22 cellular contexts compared by ENCODE assay signal in the genomic region with DNA sequence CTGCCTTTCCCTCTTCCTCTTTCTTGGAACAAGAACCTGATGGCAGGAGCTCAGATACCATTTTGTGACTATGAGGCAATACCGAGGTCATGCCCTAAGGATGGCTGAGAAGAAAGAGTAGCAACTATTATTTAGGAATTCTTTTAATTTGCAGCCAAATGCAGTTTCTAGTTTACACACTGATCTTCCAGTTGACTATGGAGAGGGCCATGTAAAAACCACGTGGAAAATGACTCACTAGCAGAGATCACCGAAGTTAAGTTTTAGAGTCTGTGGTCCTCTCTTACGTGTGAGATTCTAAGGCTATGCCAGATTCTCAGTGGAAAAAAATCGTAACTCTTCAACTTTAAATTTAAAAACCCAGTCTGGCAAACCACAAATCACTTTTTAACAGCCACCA. TPM values are rescaled to one million over a fixed set of nuclear protein-coding genes. Genes with fewer than 3 reads are reported as not detected.
DNase-seq lines count a peak whose midpoint lies in the region; ATAC-seq, FAIRE-seq and TF ChIP-seq lines count a peak whose summit lies in the region.
"Had no signal": no experiment of that assay in that cellular context is flagged by ENCODE, and none has a peak within 500 bp of the region (broad histone marks: within the 10 kb centered on the region; RNA-seq: fewer than 3 reads in every experiment).

No MANE protein-coding gene starts in this region.

- H3K27ac ChIP-seq in GM23248, result no peak overlapping the region
- peak overlapping the region; percentile 6 for H3K27ac ChIP-seq in mammary epithelial cell (ENCODE audit: insufficient read depth, low read depth, low read length)
- no peak overlapping the region for H3K27ac ChIP-seq in osteoblast (ENCODE audit: low read depth, low read length)
- no peak overlapping the region for H3K27ac ChIP-seq in CD8-positive, alpha-beta T cell (ENCODE audit: low read depth, low read length)

- H3F3A ChIP-seq in GM23248 (ENCODE audit: insufficient read depth), result peaks cover 6% of the 10 kb centered on the region; the same call in 1 of the 2 replicates

- H3K4me1 ChIP-seq in GM23248 (ENCODE audit: insufficient read depth) (peaks cover 6% of the 10 kb centered on the region; the same call in 1 of the 2 replicates), mammary epithelial cell (ENCODE audit: insufficient read depth, low read length) (peaks cover 44% of the 10 kb centered on the region), osteoblast (ENCODE audit: insufficient read depth, low read length) (no peaks in the 10 kb centered on the region)
- H3K4me1 ChIP-seq in CD8-positive, alpha-beta T cell (ENCODE audit: insufficient read depth, low read length), result no peaks in the 10 kb centered on the region

- H3K4me3 Mint-ChIP-seq in CD8-positive, alpha-beta T cell, result no peak overlapping the region
- H3K4me3 Mint-ChIP-seq: GM23338 had no signal

- H4K20me1 ChIP-seq in GM23248 (ENCODE audit: insufficient read depth) (no peaks in the 10 kb centered on the region), mammary epithelial cell (ENCODE audit: insufficient read depth, low read length) (peaks cover 2% of the 10 kb centered on the region), osteoblast (ENCODE audit: insufficient read depth, low read length) (no peaks in the 10 kb centered on the region)

- H3K9me3 ChIP-seq in GM23248 (ENCODE audit: low read depth), result no peaks in the 10 kb centered on the region
- no peaks in the 10 kb centered on the region for H3K9me3 ChIP-seq in mammary epithelial cell (replicated peaks; ENCODE audit: insufficient read depth, low read length)
- no peaks in the 10 kb centered on the region for H3K9me3 ChIP-seq in osteoblast (ENCODE audit: low read depth, low read length)
- H3K9me3 ChIP-seq in CD8-positive, alpha-beta T cell (ENCODE audit: low read length), result no peaks in the 10 kb centered on the region
- H3K9me3 ChIP-seq: SK-N-SH had no signal

- H3K79me2 ChIP-seq in GM23248 (ENCODE audit: insufficient read depth), result peaks cover 97% of the 10 kb centered on the region
- H3K79me2 ChIP-seq in mammary epithelial cell (ENCODE audit: insufficient read depth, low read length), result peaks cover 99% of the 10 kb centered on the region
- H3K79me2 ChIP-seq in osteoblast (ENCODE audit: insufficient read depth, low read length), result peaks cover 72% of the 10 kb centered on the region

- no peaks in the 10 kb centered on the region for H3K36me3 ChIP-seq in GM23248 (ENCODE audit: low read depth)
- peaks cover 9% of the 10 kb centered on the region for H3K36me3 ChIP-seq in mammary epithelial cell (ENCODE audit: insufficient read depth, low read length)
- no peaks in the 10 kb centered on the region for H3K36me3 ChIP-seq in osteoblast (ENCODE audit: insufficient read depth, low read length)
- H3K36me3 ChIP-seq in CD8-positive, alpha-beta T cell (ENCODE audit: insufficient read depth, low read length), result no peaks in the 10 kb centered on the region

- H3K4me1 Mint-ChIP-seq in CD8-positive, alpha-beta T cell (ENCODE audit: low read depth), result no peaks in the 10 kb centered on the region
- H3K4me1 Mint-ChIP-seq: GM23338 had no signal

- dilution Hi-C loops in mammary epithelial cell (cut with HindIII; ENCODE audit: low sequenced_read_pairs), result no loop called here

- TF ChIP-seq CTCF in mammary epithelial cell (conservative IDR thresholded peaks at IDR 0.05 in 1 of 2, IDR thresholded peaks at IDR 0.05 in 1 of 2; ENCODE audit: extremely low read depth in 1 of 2, insufficient read depth in 1 of 2, low read depth in 1 of 2, low read length in 2 of 2) (no peak), osteoblast (IDR thresholded peaks at IDR 0.05; ENCODE audit: extremely low read depth, low read depth, low read length) (no peak)
- no peak for TF ChIP-seq CTCF in CD8-positive, alpha-beta T cell (IDR thresholded peaks at IDR 0.05)

- H3K9me3 Mint-ChIP-seq in CD8-positive, alpha-beta T cell, result no peaks in the 10 kb centered on the region
- H3K9me3 Mint-ChIP-seq: GM23338 had no signal

- ATAC-seq in CD8-positive, alpha-beta T cell, result no peak
- ATAC-seq: GM23338 had no signal

- POLR2A ChIA-PET in CD8-positive, alpha-beta T cell (lab: Charles Lee), result no interaction called here

- H3K9me2 ChIP-seq in GM23248 (ENCODE audit: insufficient read depth), result no peaks in the 10 kb centered on the region
- H3K9me2 ChIP-seq: SK-N-SH had no signal

- H3K4me3 ChIP-seq in GM23248 (no peak overlapping the region), mammary epithelial cell (replicated peaks in 1 of 3; ENCODE audit: insufficient read depth in 1 of 3, low read depth in 2 of 3, low read length in 3 of 3) (no peak overlapping the region), osteoblast (ENCODE audit: insufficient read depth, low read length) (no peak overlapping the region)
- no peak overlapping the region for H3K4me3 ChIP-seq in CD8-positive, alpha-beta T cell (ENCODE audit: low read depth, low read length)
- H3K4me3 ChIP-seq: GM23338 had no signal

- in situ Hi-C loops in GM23248 (cut with MboI), result no loop called here
- in situ Hi-C loops in mammary epithelial cell (cut with MboI; ENCODE audit: low sequenced_read_pairs in 2 of 2), result no loop called here

- H3K27me3 ChIP-seq in GM23248 (replicated peaks; ENCODE audit: insufficient read depth), result no peaks in the 10 kb centered on the region
- H3K27me3 ChIP-seq in mammary epithelial cell (ENCODE audit: insufficient read depth, low read length), result no peaks in the 10 kb centered on the region
- H3K27me3 ChIP-seq in osteoblast (ENCODE audit: insufficient read depth, low read length), result no peaks in the 10 kb centered on the region
- H3K27me3 ChIP-seq in CD8-positive, alpha-beta T cell (ENCODE audit: insufficient read depth, low read length), result peaks cover 6% of the 10 kb centered on the region

- H3K9ac ChIP-seq in GM23248 (no peak overlapping the region), mammary epithelial cell (ENCODE audit: insufficient read depth, low read length) (no peak overlapping the region)
- H3K9ac ChIP-seq: SK-N-SH had no signal

- H3K27me3 Mint-ChIP-seq in CD8-positive, alpha-beta T cell (ENCODE audit: low read depth), result peaks cover 40% of the 10 kb centered on the region

- 80 to 82% methylated on average over 5 of the region's 5 CpGs for WGBS in GM23248 (ENCODE audit: low coverage in 1 of 2, low lambda C conversion rate in 2 of 2, missing lambda C conversion rate in 2 of 2), 2 experiments
- 100% methylated on average over 4 of the region's 5 CpGs for WGBS in mammary epithelial cell (ENCODE audit: low coverage, missing lambda C conversion rate)

- BruUV-seq in mammary epithelial cell (replicated peaks; lab: Mats Ljungman, UMichigan), result no TSS peak

- intact Hi-C loops in mammary epithelial cell (cut with micrococcal nuclease), result no loop called here
- intact Hi-C loops in CD8-positive, alpha-beta T cell (cut with DNase I, micrococcal nuclease), result no loop called here

- FAIRE-seq in GM19239 (lab: Jason Lieb, UNC), result no peak
- FAIRE-seq: G401.6, RCC 7860 had no signal

- DNase-seq in GM23248 (peak; percentile 13), M059J (ENCODE audit: low read depth) (peak; percentile 65), mammary epithelial cell (no peak), osteoblast (ENCODE audit: insufficient read length, low spot score, missing footprints) (peak; percentile 56), GM19239 (ENCODE audit: insufficient read length, low spot score) (no peak), NCI-H128 (lab: John Stamatoyannopoulos, UW; ENCODE audit: unreplicated experiment) (no peak), NCI-H146 treated with DMSO at 0.1 percent for 48 hours (lab: John Stamatoyannopoulos, UW; ENCODE audit: unreplicated experiment) (no peak)
- DNase-seq in CD8-positive, alpha-beta T cell, result no peak
- DNase-seq: ACHN, C1 segment of cervical spinal cord, DMS79, NCI-H1105 treated with DMSO at 0.1 percent for 48 hours, NCI-H187, NCI-H2107, NCI-H510A treated with DMSO at 0.1 percent for 48 hours, NCI-H774, SHP77, SK-N-SH had no signal

- H3K27ac Mint-ChIP-seq in CD8-positive, alpha-beta T cell, result no peak overlapping the region
- H3K27ac Mint-ChIP-seq: GM23338 had no signal

- H2AFZ ChIP-seq in GM23248 (no peak overlapping the region), mammary epithelial cell (ENCODE audit: low read depth, low read length) (no peak overlapping the region), osteoblast (ENCODE audit: low read length) (no peak overlapping the region)
- H2AFZ ChIP-seq: GM23338 had no signal

- no peaks in the 10 kb centered on the region for H3K36me3 Mint-ChIP-seq in CD8-positive, alpha-beta T cell

- H3K4me2 ChIP-seq in GM23248 (ENCODE audit: unreplicated experiment) (no peak overlapping the region), mammary epithelial cell (ENCODE audit: insufficient read depth, low read depth, low read length) (no peak overlapping the region), osteoblast (ENCODE audit: insufficient read depth, low read length) (no peak overlapping the region)
- H3K4me2 ChIP-seq: GM23338, SK-N-SH had no signal

- CTCF ChIA-PET in mammary epithelial cell (lab: Charles Lee; ENCODE audit: low non-redundant PET), result no interaction called here
- CTCF ChIA-PET in CD8-positive, alpha-beta T cell (lab: Charles Lee), result interaction anchor here (1.4 kb wide), 1 partner anchor 29 kb away, joined by 3 read pairs; no protein-coding TSS in a partner anchor

RNA-seq across cellular contexts. Expression of a gene that starts 7.8 kb away (rescaled TPM):
- 7.5 and 8.7 TPM in 2 replicates for total RNA-seq in GM23248 (2014; rRNA removed; shearing (Covaris generic))
- 4.1 and 4.3 TPM in 2 replicates for polyA plus RNA-seq in GM23248 (2016; fragmentation: Nextera tagmentation; extraction: Ambion mirVana)
- not detected in 2 replicates for total RNA-seq in M059J (2014; rRNA removed; shearing (Covaris generic))
- 100 to 1,000 TPM in 1 of 2 donors, 10 to 100 TPM in 1; 66.2 to 108 TPM for total RNA-seq in mammary epithelial cell
- 103 TPM for polyA plus RNA-seq in mammary epithelial cell
- polyA minus RNA-seq in mammary epithelial cell, result 179 TPM
- total RNA-seq in osteoblast, result 3.3 and 3.5 TPM in 2 replicates
- not detected for total RNA-seq in CD8-positive, alpha-beta T cell
- total RNA-seq: OCI-LY7 had no signal
- polyA plus RNA-seq: SK-N-SH had no signal

Comparison
In these comparisons a context has a peak if more than half of its experiments do, and no peak if none do; other contexts are left out.
1. DNase-seq: peak in GM23248 (single experiment), M059J (single experiment) and osteoblast (single experiment); none in mammary epithelial cell (single experiment), CD8-positive, alpha-beta T cell (0 of 7), GM19239 (single experiment), NCI-H128 (single experiment) and NCI-H146 treated with DMSO at 0.1 percent for 48 hours (single experiment).